12 cellular contexts compared by ENCODE assay signal in genomic region chr10:82982110-82982608, GRCh38.
DNase-seq lines count a peak whose midpoint lies in the region; ATAC-seq and TF ChIP-seq lines count a peak whose summit lies in the region.
"Had no signal": no experiment of that assay in that cellular context is flagged by ENCODE, and none has a peak within 500 bp of the region (broad histone marks: within the 10 kb centered on the region; RNA-seq: fewer than 3 reads in every experiment).

No MANE protein-coding gene starts in this region.

- TF ChIP-seq EP300 in esophagus muscularis mucosa (IDR thresholded peaks at IDR 0.05), result no peak

- DNase-seq in HFFc6, result peak; percentile 98
- DNase-seq in body of pancreas, result no peak
- DNase-seq in hepatocyte (ENCODE audit: low spot score), result peak; percentile 12
- DNase-seq in activated naive CD4-positive, alpha-beta T cell treated with anti-CD3 and anti-CD28 coated beads, Interleukin-2, amount 50 U/mL, for 72 hours (ENCODE audit: low spot score in 2 of 2), result no peak
- DNase-seq in esophagus muscularis mucosa (ENCODE audit: extremely low spot score), result no peak
- DNase-seq: activated B cell treated with CpG ODN at 0.5 μM for 24 hours, head of caudate nucleus had no signal

- no peaks in the 10 kb centered on the region for H3K36me3 Mint-ChIP-seq in HFFc6 (ENCODE audit: low read depth)
- peaks cover 0 to 5% of the 10 kb centered on the region in 2 donors for H3K36me3 Mint-ChIP-seq in activated naive CD4-positive, alpha-beta T cell treated with anti-CD3 and anti-CD28 coated beads, Interleukin-2, amount 50 U/mL, for 72 hours
- no peaks in the 10 kb centered on the region for H3K36me3 Mint-ChIP-seq in stimulated activated memory B cell treated with anti-CD40 and anti-IgM and Interleukin-4, amounts not matched to agents 10 μg/mL and 1 μg/mL and 100 μg/mL, for 72 hours
- H3K36me3 Mint-ChIP-seq: activated naive CD4-positive, alpha-beta T cell treated with anti-CD3 and anti-CD28 coated beads, Interleukin-2, amount 50 U/mL, for 24 hours had no signal

- no peaks in the 10 kb centered on the region for H3K9me3 Mint-ChIP-seq in HFFc6
- H3K9me3 Mint-ChIP-seq in activated naive CD4-positive, alpha-beta T cell treated with anti-CD3 and anti-CD28 coated beads, Interleukin-2, amount 50 U/mL, for 72 hours, result peaks cover 10 to 11% of the 10 kb centered on the region in 2 donors
- H3K9me3 Mint-ChIP-seq in stimulated activated memory B cell treated with anti-CD40 and anti-IgM and Interleukin-4, amounts not matched to agents 10 μg/mL and 1 μg/mL and 100 μg/mL, for 72 hours, result no peaks in the 10 kb centered on the region

- no peak overlapping the region for H2AFZ ChIP-seq in hepatocyte
- H2AFZ ChIP-seq: parathyroid adenoma had no signal

- no peak for TF ChIP-seq CTCF in HFFc6 (IDR thresholded peaks at IDR 0.05)
- TF ChIP-seq CTCF in body of pancreas (IDR thresholded peaks at IDR 0.05), result no peak
- no peak for TF ChIP-seq CTCF in hepatocyte (IDR thresholded peaks at IDR 0.05; ENCODE audit: poor library complexity)
- no peak for TF ChIP-seq CTCF in esophagus muscularis mucosa (IDR thresholded peaks at IDR 0.05)

- no peaks in the 10 kb centered on the region for H3K4me1 ChIP-seq in body of pancreas
- H3K4me1 ChIP-seq in hepatocyte (ENCODE audit: insufficient read depth), result no peaks in the 10 kb centered on the region
- no peaks in the 10 kb centered on the region for H3K4me1 ChIP-seq in subcutaneous abdominal adipose tissue (ENCODE audit: control insufficient read depth in 5 of 5, insufficient read depth in 5 of 5, low read length in 5 of 5)
- peaks cover 0 to 6% (median 0%) of the 10 kb centered on the region in 4 donors for H3K4me1 ChIP-seq in esophagus muscularis mucosa
- H3K4me1 ChIP-seq: parathyroid adenoma had no signal

- H3K27me3 ChIP-seq in body of pancreas (no peaks in the 10 kb centered on the region), hepatocyte (no peaks in the 10 kb centered on the region), subcutaneous abdominal adipose tissue (ENCODE audit: control insufficient read depth in 5 of 5, insufficient read depth in 4 of 5, low read length in 5 of 5) (no peaks in the 10 kb centered on the region), esophagus muscularis mucosa (no peaks in the 10 kb centered on the region)

- H3K27ac Mint-ChIP-seq in HFFc6, result peak overlapping the region; percentile 99
- H3K27ac Mint-ChIP-seq in activated naive CD4-positive, alpha-beta T cell treated with anti-CD3 and anti-CD28 coated beads, Interleukin-2, amount 50 U/mL, for 72 hours, result no peak overlapping the region
- no peak overlapping the region for H3K27ac Mint-ChIP-seq in stimulated activated memory B cell treated with anti-CD40 and anti-IgM and Interleukin-4, amounts not matched to agents 10 μg/mL and 1 μg/mL and 100 μg/mL, for 72 hours
- H3K27ac Mint-ChIP-seq: activated B cell treated with CpG ODN at 0.5 μM for 24 hours; activated naive CD4-positive, alpha-beta T cell treated with anti-CD3 and anti-CD28 coated beads, Interleukin-2, amount 50 U/mL, for 24 hours had no signal

- H3K27ac ChIP-seq in body of pancreas, result no peak overlapping the region
- no peak overlapping the region for H3K27ac ChIP-seq in hepatocyte
- H3K27ac ChIP-seq in subcutaneous abdominal adipose tissue (ENCODE audit: low read depth, low read length), result peak overlapping the region; percentile 2
- H3K27ac ChIP-seq in esophagus muscularis mucosa (replicated peaks in 1 of 4), result peak overlapping the region in 1 of 4 donors; percentile 20
- H3K27ac ChIP-seq: KMS-11, parathyroid adenoma had no signal

- no peaks in the 10 kb centered on the region for H3K9me2 ChIP-seq in hepatocyte (replicated peaks; ENCODE audit: insufficient read depth)

- peaks cover 33% of the 10 kb centered on the region for H3K4me1 Mint-ChIP-seq in HFFc6 (ENCODE audit: low read depth)
- H3K4me1 Mint-ChIP-seq in stimulated activated memory B cell treated with anti-CD40 and anti-IgM and Interleukin-4, amounts not matched to agents 10 μg/mL and 1 μg/mL and 100 μg/mL, for 72 hours, result no peaks in the 10 kb centered on the region
- H3K4me1 Mint-ChIP-seq: activated B cell treated with CpG ODN at 0.5 μM for 24 hours; activated naive CD4-positive, alpha-beta T cell treated with anti-CD3 and anti-CD28 coated beads, Interleukin-2, amount 50 U/mL, for 24 hours had no signal

- 51 to 57% methylated on average over 5 of the region's 5 CpGs for WGBS in body of pancreas, 2 donors
- 69% methylated on average over 5 of the region's 5 CpGs for WGBS in hepatocyte (ENCODE audit: low lambda C conversion rate, missing lambda C conversion rate)
- 12% methylated on average over 5 of the region's 5 CpGs for WGBS in esophagus muscularis mucosa

- H3K79me2 ChIP-seq in hepatocyte, result no peaks in the 10 kb centered on the region
- H3K79me2 ChIP-seq: parathyroid adenoma had no signal

- H3K9me3 ChIP-seq in body of pancreas (no peaks in the 10 kb centered on the region), hepatocyte (ENCODE audit: low read depth) (no peaks in the 10 kb centered on the region), subcutaneous abdominal adipose tissue (ENCODE audit: control insufficient read depth in 5 of 5, low read length in 5 of 5) (no peaks in the 10 kb centered on the region), esophagus muscularis mucosa (no peaks in the 10 kb centered on the region)

- peak; percentile 35 for ATAC-seq in body of pancreas
- ATAC-seq in activated naive CD4-positive, alpha-beta T cell treated with anti-CD3 and anti-CD28 coated beads, Interleukin-2, amount 50 U/mL, for 72 hours, result no peak
- ATAC-seq in stimulated activated memory B cell treated with anti-CD40 and anti-IgM and Interleukin-4, amounts not matched to agents 10 μg/mL and 1 μg/mL and 100 μg/mL, for 72 hours, result no peak

- H3K36me3 ChIP-seq in body of pancreas (replicated peaks in 1 of 2; ENCODE audit: insufficient read depth in 1 of 2, low read depth in 2 of 2) (no peaks in the 10 kb centered on the region), hepatocyte (replicated peaks; ENCODE audit: insufficient read depth, low read depth) (no peaks in the 10 kb centered on the region), subcutaneous abdominal adipose tissue (ENCODE audit: control insufficient read depth in 5 of 5, insufficient read depth in 5 of 5, low read length in 5 of 5) (no peaks in the 10 kb centered on the region), esophagus muscularis mucosa (no peaks in the 10 kb centered on the region)

- no peak overlapping the region for H3K9ac ChIP-seq in subcutaneous abdominal adipose tissue (ENCODE audit: low read length in 5 of 5)
- H3K9ac ChIP-seq: KMS-11, parathyroid adenoma had no signal

- peak overlapping the region; percentile 79 for H3K4me3 Mint-ChIP-seq in HFFc6
- no peak overlapping the region for H3K4me3 Mint-ChIP-seq in stimulated activated memory B cell treated with anti-CD40 and anti-IgM and Interleukin-4, amounts not matched to agents 10 μg/mL and 1 μg/mL and 100 μg/mL, for 72 hours
- H3K4me3 Mint-ChIP-seq: activated B cell treated with CpG ODN at 0.5 μM for 24 hours; activated naive CD4-positive, alpha-beta T cell treated with anti-CD3 and anti-CD28 coated beads, Interleukin-2, amount 50 U/mL, for 24 hours had no signal

- no peak overlapping the region for H3K4me2 ChIP-seq in hepatocyte
- H3K4me2 ChIP-seq: KMS-11 had no signal

- H3K4me3 ChIP-seq in body of pancreas (no peak overlapping the region), hepatocyte (no peak overlapping the region), subcutaneous abdominal adipose tissue (ENCODE audit: low read depth in 1 of 5, low read length in 5 of 5) (no peak overlapping the region), esophagus muscularis mucosa (no peak overlapping the region)

- no peaks in the 10 kb centered on the region for H3K27me3 Mint-ChIP-seq in HFFc6 (ENCODE audit: insufficient read depth)
- H3K27me3 Mint-ChIP-seq in stimulated activated memory B cell treated with anti-CD40 and anti-IgM and Interleukin-4, amounts not matched to agents 10 μg/mL and 1 μg/mL and 100 μg/mL, for 72 hours, result no peaks in the 10 kb centered on the region
- H3K27me3 Mint-ChIP-seq: activated B cell treated with CpG ODN at 0.5 μM for 24 hours; activated naive CD4-positive, alpha-beta T cell treated with anti-CD3 and anti-CD28 coated beads, Interleukin-2, amount 50 U/mL, for 24 hours had no signal

- H4K20me1 ChIP-seq in hepatocyte (ENCODE audit: insufficient read depth, poor library complexity, severe bottlenecking), result no peaks in the 10 kb centered on the region

- intact Hi-C loops in body of pancreas (cut with DNase I) (no loop called here), esophagus muscularis mucosa (cut with DNase I) (no loop called here)

- TF ChIP-seq POLR2A in body of pancreas (IDR thresholded peaks at IDR 0.05) (no peak), esophagus muscularis mucosa (IDR thresholded peaks at IDR 0.05; ENCODE audit: low read depth) (no peak)

Comparison
In these comparisons a context has a peak if more than half of its experiments do, and no peak if none do; other contexts are left out.
1. DNase-seq: peak in HFFc6 (single experiment) and hepatocyte (single experiment); none in body of pancreas (0 of 4), activated naive CD4-positive, alpha-beta T cell treated with anti-CD3 and anti-CD28 coated beads, Interleukin-2, amount 50 U/mL, for 72 hours (0 of 2) and esophagus muscularis mucosa (single experiment).